ENCODE assay signal across 2 cellular contexts in the genomic region with DNA sequence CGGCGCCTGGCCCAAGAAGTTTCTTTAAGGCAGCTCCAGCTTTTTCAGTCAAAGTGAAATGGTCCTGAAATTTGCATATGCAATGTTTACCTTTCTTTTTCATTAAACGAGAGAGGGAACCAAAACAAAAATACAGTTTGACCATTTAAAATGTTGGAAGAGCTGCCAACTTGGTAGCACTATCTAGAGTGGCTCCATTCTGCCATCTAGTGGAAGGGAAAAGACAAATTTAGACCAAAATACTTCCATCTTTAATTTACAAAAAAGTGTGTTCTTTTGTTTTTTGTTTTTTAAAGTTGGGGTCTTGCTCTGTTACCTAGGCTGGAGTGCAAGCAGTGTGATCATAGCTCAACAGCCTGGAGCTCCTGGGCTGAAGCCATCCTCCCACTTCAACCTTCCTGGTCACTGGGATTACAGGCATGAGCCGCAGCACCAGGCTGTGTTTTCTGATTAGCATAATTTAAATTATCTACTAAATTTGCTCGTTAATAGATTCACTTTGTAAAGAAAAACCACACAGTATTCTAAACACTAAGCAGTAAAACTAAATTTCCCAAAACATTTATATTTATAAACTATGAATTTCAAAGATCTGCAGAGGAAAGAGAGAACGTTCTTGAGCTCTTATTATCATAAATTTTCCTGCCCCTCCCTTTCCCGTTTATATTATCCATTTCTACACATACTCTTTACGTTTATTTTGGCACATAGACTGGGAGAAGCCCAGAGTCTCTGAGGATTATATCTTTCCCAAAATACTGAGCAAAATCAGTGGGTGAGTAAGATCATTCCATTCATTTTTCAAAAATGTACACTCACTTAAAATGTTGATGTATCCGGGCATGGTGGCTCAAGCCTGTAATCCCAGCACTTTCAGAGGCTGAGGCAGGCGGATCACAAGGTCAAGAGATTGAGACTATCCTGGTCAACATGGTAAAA.
A peak's percentile ranks its signal among the peaks of the same experiment; 100 is the strongest.
TF ChIP-seq lines count a peak whose summit lies in the region.

No MANE protein-coding gene starts in this region.

TF ChIP-seq in H1, 55 proteins besides CTCF, POLR2A, EP300 and RAD21:
- TF ChIP-seq SP2 (IDR thresholded peaks at IDR 0.05; ENCODE audit: low read length): no peak
- TF ChIP-seq SRF (IDR thresholded peaks at IDR 0.05; ENCODE audit: low read depth, low read length): no peak
- TF ChIP-seq, protein P1, sequence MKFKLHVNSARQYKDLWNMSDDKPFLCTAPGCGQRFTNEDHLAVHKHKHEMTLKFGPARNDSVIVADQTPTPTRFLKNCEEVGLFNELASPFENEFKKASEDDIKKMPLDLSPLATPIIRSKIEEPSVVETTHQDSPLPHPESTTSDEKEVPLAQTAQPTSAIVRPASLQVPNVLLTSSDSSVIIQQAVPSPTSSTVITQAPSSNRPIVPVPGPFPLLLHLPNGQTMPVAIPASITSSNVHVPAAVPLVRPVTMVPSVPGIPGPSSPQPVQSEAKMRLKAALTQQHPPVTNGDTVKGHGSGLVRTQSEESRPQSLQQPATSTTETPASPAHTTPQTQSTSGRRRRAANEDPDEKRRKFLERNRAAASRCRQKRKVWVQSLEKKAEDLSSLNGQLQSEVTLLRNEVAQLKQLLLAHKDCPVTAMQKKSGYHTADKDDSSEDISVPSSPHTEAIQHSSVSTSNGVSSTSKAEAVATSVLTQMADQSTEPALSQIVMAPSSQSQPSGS (IDR thresholded peaks at IDR 0.05; ENCODE audit: low read length): no peak
- TF ChIP-seq HDAC6 (IDR thresholded peaks at IDR 0.05; ENCODE audit: low read depth, low read length): no peak
- TF ChIP-seq CREB1 (IDR thresholded peaks at IDR 0.05): no peak
- TF ChIP-seq MAFK (IDR thresholded peaks at IDR 0.05; ENCODE audit: low read depth, low read length): no peak
- TF ChIP-seq SAP30 (IDR thresholded peaks at IDR 0.05; ENCODE audit: insufficient read depth, insufficient replicate concordance, low read length): no peak
- TF ChIP-seq NANOG (IDR thresholded peaks at IDR 0.05; ENCODE audit: insufficient read depth, low read depth, low read length, poor library complexity, severe bottlenecking): no peak
- no peak for TF ChIP-seq CTBP2 (IDR thresholded peaks at IDR 0.05; ENCODE audit: borderline replicate concordance, insufficient read depth, insufficient read length, low read length)
- TF ChIP-seq EGR1 (IDR thresholded peaks at IDR 0.05; ENCODE audit: borderline replicate concordance, low read depth, low read length): no peak
- TF ChIP-seq POU5F1 (IDR thresholded peaks at IDR 0.05; ENCODE audit: low read depth, low read length): no peak
- no peak for TF ChIP-seq ZNF274 (IDR thresholded peaks at IDR 0.05; ENCODE audit: borderline replicate concordance, extremely low read depth, low read length)
- TF ChIP-seq BCL11A (IDR thresholded peaks at IDR 0.05; ENCODE audit: low read depth in 2 of 2, low read length in 2 of 2): no peak
- TF ChIP-seq KDM5A (IDR thresholded peaks at IDR 0.05; ENCODE audit: low read length): no peak
- TF ChIP-seq, protein P2, sequence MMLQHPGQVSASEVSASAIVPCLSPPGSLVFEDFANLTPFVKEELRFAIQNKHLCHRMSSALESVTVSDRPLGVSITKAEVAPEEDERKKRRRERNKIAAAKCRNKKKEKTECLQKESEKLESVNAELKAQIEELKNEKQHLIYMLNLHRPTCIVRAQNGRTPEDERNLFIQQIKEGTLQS (IDR thresholded peaks at IDR 0.05; ENCODE audit: insufficient read depth, low read depth, low read length): no peak
- TF ChIP-seq CHD1 (IDR thresholded peaks at IDR 0.05; ENCODE audit: low read depth, low read length): no peak
- no peak for TF ChIP-seq CHD2 (IDR thresholded peaks at IDR 0.05; ENCODE audit: low read length)
- no peak for TF ChIP-seq JUN (IDR thresholded peaks at IDR 0.05; ENCODE audit: low read depth, low read length)

TF ChIP-seq in neural cell, 6 proteins besides CTCF, POLR2A, EP300 and RAD21:
- TF ChIP-seq SMC3 (conservative IDR thresholded peaks at IDR 0.05; ENCODE audit: poor library complexity): peak; percentile 69
- no peak for TF ChIP-seq MXI1 (conservative IDR thresholded peaks at IDR 0.05; ENCODE audit: poor library complexity, severe bottlenecking)
